ENCODE assay signal across 28 cellular contexts in genomic region chr10:79472449-79472848, GRCh38. TPM values are rescaled to one million over a fixed set of nuclear protein-coding genes. Genes with fewer than 3 reads are reported as not detected.
"Had no signal": no experiment of that assay in that cellular context is flagged by ENCODE, and none has a peak within 500 bp of the region (broad histone marks: within the 10 kb centered on the region; RNA-seq: fewer than 3 reads in every experiment).

No MANE protein-coding gene starts in this region.

- H3K4me2 ChIP-seq: hepatocyte had no signal

- H3K4me1 ChIP-seq: pancreas, prostate gland, thyroid gland, vagina had no signal

- DNase-seq: islet precursor cell; left ventricle myocardium inferior; mesendoderm; midbrain; mucosa of descending colon; naive thymus-derived CD4-positive, alpha-beta T cell; nucleus accumbens; pancreas; retina; right cardiac atrium; stimulated activated CD4-positive, alpha-beta T cell treated with anti-CD3 and anti-CD28 coated beads, Interleukin-12 subunit alpha, Interleukin-12 subunit beta, amount 100 ng/mL, for 4 hours; stimulated activated CD4-positive, alpha-beta T cell treated with anti-CD3 and anti-CD28 coated beads, Interleukin-15, amount 100 ng/mL, for 24 hours; stimulated activated CD4-positive, alpha-beta T cell treated with anti-CD3 and anti-CD28 coated beads, Interleukin-4, amount 100 ng/mL, for 24 hours; stimulated activated naive CD4-positive, alpha-beta T cell; stimulated activated naive CD8-positive, alpha-beta T cell treated with anti-CD3 and anti-CD28 coated beads, Interleukin-15, amount 100 ng/mL, for 72 hours; substantia nigra; testis; thyroid gland; transverse colon; upper lobe of left lung had no signal

- H3K9me3 ChIP-seq: left ventricle myocardium inferior, mucosa of descending colon, pancreas, prostate gland, testis, thyroid gland, transverse colon, upper lobe of left lung, vagina had no signal

- H3K36me3 Mint-ChIP-seq: naive thymus-derived CD4-positive, alpha-beta T cell; natural killer cell treated with Interleukin-12 subunit alpha and Interleukin-12 subunit beta and Interleukin-15 and Interleukin-18, amount 100 ng/mL, for 72 hours; stimulated activated effector memory CD8-positive, alpha-beta T cell treated with anti-CD3 and anti-CD28 coated beads, Interleukin-12 subunit alpha, Interleukin-12 subunit beta, amount 100 ng/mL, for 72 hours had no signal

- H3K4me3 Mint-ChIP-seq: naive thymus-derived CD4-positive, alpha-beta T cell; natural killer cell treated with Interleukin-12 subunit alpha and Interleukin-12 subunit beta and Interleukin-15 and Interleukin-18, amount 100 ng/mL, for 72 hours; neural crest cell; stimulated activated effector memory CD8-positive, alpha-beta T cell treated with anti-CD3 and anti-CD28 coated beads, Interleukin-12 subunit alpha, Interleukin-12 subunit beta, amount 100 ng/mL, for 72 hours; stimulated activated naive CD8-positive, alpha-beta T cell treated with anti-CD3 and anti-CD28 coated beads, Interleukin-15, amount 100 ng/mL, for 72 hours had no signal

- H3K27me3 ChIP-seq: hepatocyte, pancreas, testis, thyroid gland, transverse colon, upper lobe of left lung, vagina had no signal

- H3K4me1 Mint-ChIP-seq: stimulated activated effector memory CD8-positive, alpha-beta T cell treated with anti-CD3 and anti-CD28 coated beads, Interleukin-12 subunit alpha, Interleukin-12 subunit beta, amount 100 ng/mL, for 72 hours; stimulated activated naive CD8-positive, alpha-beta T cell treated with anti-CD3 and anti-CD28 coated beads, Interleukin-15, amount 100 ng/mL, for 72 hours had no signal

- H3K9me3 Mint-ChIP-seq: naive thymus-derived CD4-positive, alpha-beta T cell; natural killer cell treated with Interleukin-12 subunit alpha and Interleukin-12 subunit beta and Interleukin-15 and Interleukin-18, amount 100 ng/mL, for 72 hours; neural crest cell; stimulated activated effector memory CD8-positive, alpha-beta T cell treated with anti-CD3 and anti-CD28 coated beads, Interleukin-12 subunit alpha, Interleukin-12 subunit beta, amount 100 ng/mL, for 72 hours; stimulated activated naive CD8-positive, alpha-beta T cell treated with anti-CD3 and anti-CD28 coated beads, Interleukin-15, amount 100 ng/mL, for 72 hours had no signal

- H3K4me3 ChIP-seq: hepatocyte, left ventricle myocardium inferior, lung, mucosa of descending colon, pancreas, prostate gland, skin epidermis, testis, thyroid gland, transverse colon, upper lobe of left lung, vagina had no signal

- H3K36me3 ChIP-seq: left ventricle myocardium inferior, pancreas, prostate gland, thyroid gland, transverse colon, upper lobe of left lung, vagina had no signal

- H3K27ac ChIP-seq: hepatocyte, left ventricle myocardium inferior, pancreas, prostate gland, skin epidermis, testis, thyroid gland, transverse colon, upper lobe of left lung, vagina had no signal

- H3K27ac Mint-ChIP-seq: natural killer cell treated with Interleukin-12 subunit alpha and Interleukin-12 subunit beta and Interleukin-15 and Interleukin-18, amount 100 ng/mL, for 72 hours; stimulated activated effector memory CD8-positive, alpha-beta T cell treated with anti-CD3 and anti-CD28 coated beads, Interleukin-12 subunit alpha, Interleukin-12 subunit beta, amount 100 ng/mL, for 72 hours; stimulated activated naive CD8-positive, alpha-beta T cell treated with anti-CD3 and anti-CD28 coated beads, Interleukin-15, amount 100 ng/mL, for 72 hours had no signal

RNA-seq across cellular contexts. Expression of gene EIF5AL1, which starts 39.9 kb away (rescaled TPM):
- total RNA-seq: vagina had no signal
